Comparison of ENCODE assay signal across 22 cellular contexts in the genomic region with DNA sequence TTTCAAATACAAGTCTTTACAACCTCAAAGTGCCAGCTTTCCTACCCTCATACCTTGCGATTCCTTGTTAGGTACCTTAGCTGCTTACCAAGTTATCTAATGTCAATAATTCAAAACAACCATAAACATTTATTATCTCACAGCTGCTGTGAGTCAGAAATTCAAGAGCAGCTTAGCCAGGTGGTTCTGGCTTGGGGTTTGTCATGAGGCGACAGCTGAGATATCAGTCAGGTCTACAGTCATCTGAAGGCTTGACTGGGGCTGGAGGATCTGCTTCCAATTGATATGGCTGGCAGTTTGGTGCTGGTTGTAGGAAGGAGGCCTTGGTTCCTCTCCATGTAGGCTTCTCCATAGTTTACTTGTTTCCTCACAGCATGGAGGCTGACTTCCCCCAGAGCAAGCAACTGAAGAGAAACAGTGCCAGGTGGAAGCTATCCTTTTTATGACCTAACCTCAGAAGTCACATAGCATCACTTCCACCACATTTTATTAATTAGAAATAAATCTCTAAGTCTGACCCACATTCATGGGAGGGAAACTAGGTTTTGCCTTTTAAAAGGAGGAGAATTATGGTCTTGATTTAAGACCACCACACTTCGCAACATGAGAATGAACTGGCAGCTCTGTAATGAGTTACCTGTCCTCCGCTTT.
DNase-seq lines count a peak whose midpoint lies in the region; ATAC-seq lines count a peak whose summit lies in the region.
"Had no signal": no experiment of that assay in that cellular context is flagged by ENCODE, and none has a peak within 500 bp of the region (broad histone marks: within the 10 kb centered on the region; RNA-seq: fewer than 3 reads in every experiment).

No MANE protein-coding gene starts in this region.

- H3K9me3 ChIP-seq in SJCRH30 (replicated peaks), result peaks cover 32% of the 10 kb centered on the region
- H3K9me3 ChIP-seq: BE2C, HAP-1 had no signal

- H3K4me1 ChIP-seq in SJCRH30, result no peaks in the 10 kb centered on the region; the same call in 1 of the 2 replicates
- H3K4me1 ChIP-seq: BE2C, HAP-1 had no signal

- DNase-seq in NCI-H146 (lab: John Stamatoyannopoulos, UW) (peak; percentile 27), NCI-H146 treated with DMSO at 0.1 percent for 48 hours (lab: John Stamatoyannopoulos, UW; ENCODE audit: unreplicated experiment) (no peak), SJCRH30 (peak; percentile 45 to 60), left kidney (ENCODE audit: low read depth, low spot score) (peak; percentile 85), NCI-H510A treated with DMSO at 0.1 percent for 48 hours (lab: John Stamatoyannopoulos, UW) (no peak), NCI-H1694 treated with DMSO at 0.1 percent for 48 hours (lab: John Stamatoyannopoulos, UW) (no peak)
- DNase-seq: BE2C, DMS153, IMR-90, NCI-H1092 treated with DMSO at 0.1 percent for 48 hours, NCI-H2029, NCI-H2227 treated with DMSO at 0.1 percent for 48 hours, NCI-H510A, NCI-H774, PC-9, T-cell had no signal

- no peaks in the 10 kb centered on the region for H3K27me3 ChIP-seq in SJCRH30
- H3K27me3 ChIP-seq: BE2C had no signal

- peak overlapping the region; percentile 12; the same call in 1 of the 2 replicates for H3K27ac ChIP-seq in SJCRH30
- H3K27ac ChIP-seq: 22Rv1, KMS-11, PC-9 had no signal

- H3K36me3 ChIP-seq in SJCRH30, result no peaks in the 10 kb centered on the region
- H3K36me3 ChIP-seq: BE2C, HAP-1 had no signal

- H3K4me3 ChIP-seq in SJCRH30, result no peak overlapping the region
- H3K4me3 ChIP-seq: GM23338, HAP-1, PC-9 had no signal

- ATAC-seq in HG03139 (IDR thresholded peaks at IDR 0.05; ENCODE audit: unreplicated experiment), result no peak
- ATAC-seq: GM23338, Right ventricle myocardium inferior, T-cell had no signal

Comparison
In these comparisons a context has a peak if more than half of its experiments do, and no peak if none do; other contexts are left out.
1. DNase-seq: peak in NCI-H146 (single experiment), SJCRH30 (2 of 2) and left kidney (single experiment); none in NCI-H146 treated with DMSO at 0.1 percent for 48 hours (single experiment), NCI-H510A treated with DMSO at 0.1 percent for 48 hours (single experiment) and NCI-H1694 treated with DMSO at 0.1 percent for 48 hours (single experiment).